Comparison of ENCODE assay signal across 23 cellular contexts in genomic region chr1:2469103-2469940, GRCh38. TPM values are rescaled to one million over a fixed set of nuclear protein-coding genes. Genes with fewer than 3 reads are reported as not detected.
DNase-seq lines count a peak whose midpoint lies in the region; ATAC-seq and TF ChIP-seq lines count a peak whose summit lies in the region.
"Had no signal": no experiment of that assay in that cellular context is flagged by ENCODE, and none has a peak within 500 bp of the region (broad histone marks: within the 10 kb centered on the region; RNA-seq: fewer than 3 reads in every experiment).

No MANE protein-coding gene starts in this region.

- no peaks in the 10 kb centered on the region for H3K9me2 ChIP-seq in SK-N-SH

- H3K9me3 Mint-ChIP-seq in CD14-positive monocyte, result no peaks in the 10 kb centered on the region
- H3K9me3 Mint-ChIP-seq: CD4-positive, alpha-beta T cell; T-helper 1 cell treated with Interleukin-12 subunit alpha and Interleukin-12 subunit beta and Interleukin-4 antibody, amounts not matched to agents 30 μg/mL and 1 μg/mL, for 36 hours had no signal

- no peak overlapping the region for H3K27ac Mint-ChIP-seq in CD14-positive monocyte
- H3K27ac Mint-ChIP-seq: B cell; CD4-positive, alpha-beta T cell; T-helper 1 cell treated with Interleukin-12 subunit alpha and Interleukin-12 subunit beta and Interleukin-4 antibody, amounts not matched to agents 30 μg/mL and 1 μg/mL, for 36 hours had no signal

- no peak overlapping the region for H3K9ac ChIP-seq in SK-N-SH

- H3K79me2 ChIP-seq in SK-N-SH (ENCODE audit: insufficient read depth), result no peaks in the 10 kb centered on the region

- H3K9me3 ChIP-seq in SK-N-SH (no peaks in the 10 kb centered on the region), HEK293 (ENCODE audit: control insufficient read depth, insufficient read depth, low read depth, low read length) (no peaks in the 10 kb centered on the region)
- H3K9me3 ChIP-seq: SJSA1 had no signal

- no peaks in the 10 kb centered on the region for H3K4me1 Mint-ChIP-seq in CD14-positive monocyte

- CTCF ChIA-PET in SK-N-SH (lab: Yijun Ruan, JAX), result interaction anchor here (1.0 to 3.9 kb wide), 7 partner anchors 9 to 86 kb away, joined by 3 to 20 read pairs (median 6); no protein-coding TSS in a partner anchor
- CTCF ChIA-PET in HEK293 (lab: Yijun Ruan, JAX), result interaction anchor here (0.7 kb wide), 1 partner anchor 22 kb away, joined by 4 read pairs; no protein-coding TSS in a partner anchor

- H3K27ac ChIP-seq in SK-N-SH (ENCODE audit: low read depth in 2 of 2, low read length in 1 of 2) (peak overlapping the region in 1 of 2 experiments; percentile 78; a peak in 1 of 4 replicates), HEK293 (ENCODE audit: extremely low read depth, low read depth, low read length) (no peak overlapping the region)
- H3K27ac ChIP-seq: SJSA1 had no signal

- WGBS in SK-N-SH (ENCODE audit: low lambda C conversion rate), result 40% methylated on average over 1 of the region's 25 CpGs

- H2AFZ ChIP-seq in SK-N-SH (ENCODE audit: low read depth), result no peak overlapping the region

- peaks cover 0 to 89% of the 10 kb centered on the region in 2 experiments; a peak in 1 of 4 replicates for H3K4me1 ChIP-seq in SK-N-SH (ENCODE audit: control insufficient read depth in 1 of 2, insufficient read depth in 2 of 2, low read depth in 1 of 2, low read length in 1 of 2)
- H3K4me1 ChIP-seq in HEK293 (ENCODE audit: control insufficient read depth, insufficient read depth, low read length), result no peaks in the 10 kb centered on the region

- no peak overlapping the region for H3K4me3 ChIP-seq in SK-N-SH (ENCODE audit: low read depth in 2 of 2, low read length in 1 of 2)
- no peak overlapping the region for H3K4me3 ChIP-seq in HEK293 (ENCODE audit: low read depth, low read length)
- H3K4me3 ChIP-seq: SJSA1 had no signal

- no peak for TF ChIP-seq RAD21 in SK-N-SH (IDR thresholded peaks at IDR 0.05; ENCODE audit: low read length)

- H3K36me3 ChIP-seq in SK-N-SH (replicated peaks in 1 of 2; ENCODE audit: control insufficient read depth in 1 of 2, insufficient read depth in 2 of 2, low read length in 1 of 2) (no peaks in the 10 kb centered on the region), HEK293 (ENCODE audit: control insufficient read depth in 2 of 2, insufficient read depth in 1 of 2, low read length in 2 of 2) (no peaks in the 10 kb centered on the region)
- H3K36me3 ChIP-seq: SJSA1 had no signal

- no peak for TF ChIP-seq EP300 in SK-N-SH (IDR thresholded peaks at IDR 0.05; ENCODE audit: borderline replicate concordance in 1 of 2, low read depth in 1 of 2, low read length in 1 of 2)

- peaks cover 0 to 25% (median 6%) of the 10 kb centered on the region in 3 donors for H3K27me3 Mint-ChIP-seq in CD14-positive monocyte (ENCODE audit: low read depth in 3 of 3)
- H3K27me3 Mint-ChIP-seq: CD4-positive, alpha-beta T cell had no signal

- intact Hi-C loops in CD14-positive monocyte (cut with micrococcal nuclease), result no loop called here

- no peaks in the 10 kb centered on the region for H3K36me3 Mint-ChIP-seq in CD14-positive monocyte

- no peak overlapping the region for H3K4me3 Mint-ChIP-seq in CD14-positive monocyte
- H3K4me3 Mint-ChIP-seq: B cell; CD4-positive, alpha-beta T cell; T-helper 1 cell treated with Interleukin-12 subunit alpha and Interleukin-12 subunit beta and Interleukin-4 antibody, amounts not matched to agents 30 μg/mL and 1 μg/mL, for 36 hours had no signal

- H3K27me3 ChIP-seq in SK-N-SH (ENCODE audit: insufficient read depth), result no peaks in the 10 kb centered on the region

- no peaks in the 10 kb centered on the region for H3F3A ChIP-seq in SK-N-SH (replicated peaks; ENCODE audit: insufficient read depth)

- DNase-seq in SK-N-SH (no peak), cerebellar cortex (ENCODE audit: low spot score) (peak; percentile 89), OCI-M1 (lab: John Stamatoyannopoulos, UW) (no peak), CD14-positive monocyte (ENCODE audit: low spot score) (no peak), HT-29 (ENCODE audit: low spot score) (no peak)
- DNase-seq: CD4-positive, alpha-beta T cell; COR-L47; GDM1; GOT3; KBM-7; NCI-H1092; NCI-H1436; NCI-H1930; NK-92 treated with Interleukin-12 subunit alpha and Interleukin-12 subunit beta, amount 100 ng/mL, for 24 hours had no signal

- H3K4me2 ChIP-seq in SK-N-SH, result no peak overlapping the region

- ATAC-seq in SK-N-SH treated with all-trans-retinoic acid at 6 μM for 48 hours, result peak; percentile 5; the same call in 1 of the 3 replicates
- ATAC-seq: HCT116, Right ventricle myocardium inferior had no signal

- POLR2A ChIA-PET in SK-N-SH (lab: Yijun Ruan, JAX) (interaction anchor here (1.4 kb wide), 1 partner anchor 11 kb away, joined by 5 read pairs; no protein-coding TSS in a partner anchor), HEK293 (lab: Yijun Ruan, JAX) (no interaction called here)

- no peaks in the 10 kb centered on the region for H4K20me1 ChIP-seq in SK-N-SH (ENCODE audit: insufficient read depth)

- no peak for TF ChIP-seq CTCF in SK-N-SH (IDR thresholded peaks at IDR 0.05)
- no peak for TF ChIP-seq CTCF in HEK293 (tag by site-specific recombination; IDR thresholded peaks at IDR 0.05)
- no peak for TF ChIP-seq CTCF in CD14-positive monocyte (IDR thresholded peaks at IDR 0.05)

TF ChIP-seq in SK-N-SH treated with all-trans-retinoic acid at 6 μM for 48 hours, 23 proteins besides CTCF, POLR2A, EP300 and RAD21:
- TF ChIP-seq CREB5 (CRISPR knock-in tag; IDR thresholded peaks at IDR 0.05; ENCODE audit: low read depth), result no peak
- no peak for TF ChIP-seq ESRRG (CRISPR knock-in tag; IDR thresholded peaks at IDR 0.05)

TF ChIP-seq in SK-N-SH, 30 proteins besides CTCF, POLR2A, EP300 and RAD21 (continues in another document):
- no peak for TF ChIP-seq TAF1 (IDR thresholded peaks at IDR 0.05; ENCODE audit: borderline replicate concordance, low read depth, low read length)
- no peak for TF ChIP-seq EZH2phosphoT487 (IDR thresholded peaks at IDR 0.05; ENCODE audit: borderline replicate concordance, low read depth)
- no peak for TF ChIP-seq TCF12 (IDR thresholded peaks at IDR 0.05)
- no peak for TF ChIP-seq MXI1 (IDR thresholded peaks at IDR 0.05; ENCODE audit: low read depth, low read length)
- TF ChIP-seq CHD2 (IDR thresholded peaks at IDR 0.05; ENCODE audit: low read length, partially characterized antibody), result no peak
- no peak for TF ChIP-seq GABPA (IDR thresholded peaks at IDR 0.05; ENCODE audit: low read depth)
- TF ChIP-seq TEAD4 (IDR thresholded peaks at IDR 0.05; ENCODE audit: borderline replicate concordance, insufficient read depth), result no peak
- no peak for TF ChIP-seq NFIC (IDR thresholded peaks at IDR 0.05; ENCODE audit: borderline replicate concordance)
- TF ChIP-seq FOSL2 (IDR thresholded peaks at IDR 0.05; ENCODE audit: borderline replicate concordance, low read depth), result no peak

TF ChIP-seq in HEK293, 187 proteins besides CTCF, POLR2A, EP300 and RAD21:
- TF ChIP-seq EGR2 (tag by site-specific recombination; IDR thresholded peaks at IDR 0.05; ENCODE audit: low read depth) (peak; percentile 78), ZFHX2 (tag by site-specific recombination; conservative IDR thresholded peaks at IDR 0.05) (peak; percentile 89)
- TF ChIP-seq, protein P1, sequence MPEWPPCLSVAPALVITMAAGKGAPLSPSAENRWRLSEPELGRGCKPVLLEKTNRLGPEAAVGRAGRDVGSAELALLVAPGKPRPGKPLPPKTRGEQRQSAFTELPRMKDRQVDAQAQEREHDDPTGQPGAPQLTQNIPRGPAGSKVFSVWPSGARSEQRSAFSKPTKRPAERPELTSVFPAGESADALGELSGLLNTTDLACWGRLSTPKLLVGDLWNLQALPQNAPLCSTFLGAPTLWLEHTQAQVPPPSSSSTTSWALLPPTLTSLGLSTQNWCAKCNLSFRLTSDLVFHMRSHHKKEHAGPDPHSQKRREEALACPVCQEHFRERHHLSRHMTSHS (tag by site-specific recombination; IDR thresholded peaks at IDR 0.05), result no peak
TF ChIP-seq in HEK293: peak in this region for 2.

RNA-seq across cellular contexts. Expression of gene PLCH2, which starts 6.8 kb away (rescaled TPM):
- polyA plus RNA-seq in SK-N-SH (2012; rRNA removed) (0.08 and 0.18 TPM in 2 replicates), CD14-positive monocyte (not detected)
- 0.06 and 0.16 TPM in 2 replicates for polyA plus RNA-seq in SK-N-SH (2012; cell fraction: cytosol; rRNA removed)
- polyA plus RNA-seq in SK-N-SH (2012; cell fraction: nucleus; rRNA removed), result 0.68 and 0.74 TPM in 2 replicates
- 3.1 and 5.3 TPM in 2 replicates for total RNA-seq in HT-29 (2014; rRNA removed; shearing (Covaris generic))
- total RNA-seq: Daoy, NCI-H460 had no signal

RNA-seq across cellular contexts. Expression of gene PEX10, which starts 57.0 kb away (rescaled TPM):
- 25.7 and 28.6 TPM in 2 replicates for polyA plus RNA-seq in SK-N-SH (2012; rRNA removed)
- polyA plus RNA-seq in SK-N-SH (2012; cell fraction: cytosol; rRNA removed), result 15.1 and 21.5 TPM in 2 replicates
- 36.3 and 37.8 TPM in 2 replicates for polyA plus RNA-seq in SK-N-SH (2012; cell fraction: nucleus; rRNA removed)
- 10 to 100 TPM in 1 of 2 donors, 1 to 10 TPM in 1; 8.2 to 10.5 TPM for polyA plus RNA-seq in CD14-positive monocyte
- total RNA-seq in HT-29 (2014; rRNA removed; shearing (Covaris generic)), result 72.2 and 76.7 TPM in 2 replicates

RNA-seq across cellular contexts. Expression of gene PANK4, which starts 57.1 kb away (rescaled TPM):
- polyA plus RNA-seq in SK-N-SH (2012; rRNA removed), result 15.1 and 16.6 TPM in 2 replicates
- polyA plus RNA-seq in SK-N-SH (2012; cell fraction: cytosol; rRNA removed), result 5.9 and 8.7 TPM in 2 replicates
- polyA plus RNA-seq in SK-N-SH (2012; cell fraction: nucleus; rRNA removed), result 64.1 and 71.4 TPM in 2 replicates
- polyA plus RNA-seq in CD14-positive monocyte, result 10 to 100 TPM; 11.9 to 13.7 TPM
- 37.8 and 48.3 TPM in 2 replicates for total RNA-seq in HT-29 (2014; rRNA removed; shearing (Covaris generic))
